Comparison of ENCODE assay signal across 8 cellular contexts in genomic region chr7:135512135-135512887, GRCh38. TPM values are rescaled to one million over a fixed set of nuclear protein-coding genes. Genes with fewer than 3 reads are reported as not detected.
A peak's percentile ranks its signal among the peaks of the same experiment; 100 is the strongest.
DNase-seq lines count a peak whose midpoint lies in the region; ATAC-seq and TF ChIP-seq lines count a peak whose summit lies in the region.

No MANE protein-coding gene starts in this region.

- H3K9me3 Mint-ChIP-seq in activated CD4-positive, alpha-beta T cell treated with anti-CD3 and anti-CD28 coated beads, Interleukin-2, amount 10 ng/mL, durations not matched to agents 24 days and 14 days: no peaks in the 10 kb centered on the region

- no peaks in the 10 kb centered on the region for H3K27me3 Mint-ChIP-seq in activated CD4-positive, alpha-beta T cell treated with anti-CD3 and anti-CD28 coated beads, Interleukin-2, amount 10 ng/mL, durations not matched to agents 24 days and 14 days

- TF ChIP-seq EP300 in upper lobe of left lung (IDR thresholded peaks at IDR 0.05): no peak

- no peak overlapping the region for H3K27ac ChIP-seq in upper lobe of left lung

- H3K27ac Mint-ChIP-seq in activated CD4-positive, alpha-beta T cell treated with anti-CD3 and anti-CD28 coated beads, Interleukin-2, amount 10 ng/mL, durations not matched to agents 24 days and 14 days: no peak overlapping the region

- no peaks in the 10 kb centered on the region for H3K27me3 ChIP-seq in upper lobe of left lung

- TF ChIP-seq CTCF in upper lobe of left lung (IDR thresholded peaks at IDR 0.05): peak in 5 of 6 experiments; percentile 22 to 64 (median 52)

- H3K36me3 Mint-ChIP-seq in activated CD4-positive, alpha-beta T cell treated with anti-CD3 and anti-CD28 coated beads, Interleukin-2, amount 10 ng/mL, durations not matched to agents 24 days and 14 days (ENCODE audit: low read depth): peaks cover 4% of the 10 kb centered on the region

- peak; percentile 37 for ATAC-seq in GM18867 (IDR thresholded peaks at IDR 0.05; ENCODE audit: unreplicated experiment)
- peak; percentile 39 for ATAC-seq in HG03342 (IDR thresholded peaks at IDR 0.05; ENCODE audit: unreplicated experiment)
- no peak for ATAC-seq in upper lobe of left lung (ENCODE audit: low FRiP score in 2 of 2)

- DNase-seq in D341Med (ENCODE audit: low spot score) (peak; percentile 53), NCI-H2227 (lab: John Stamatoyannopoulos, UW; ENCODE audit: unreplicated experiment) (peak; percentile 66), hippocampal formation (lab: John Stamatoyannopoulos, UW) (peak; percentile 1 to 55), upper lobe of left lung (no peak), cardiac septum (ENCODE audit: low spot score) (no peak)
- DNase-seq in activated CD4-positive, alpha-beta T cell treated with anti-CD3 and anti-CD28 coated beads, Interleukin-2, amount 10 ng/mL, durations not matched to agents 24 days and 14 days: peak; percentile 81

- peaks cover 19 to 26% (median 21%) of the 10 kb centered on the region in 4 donors for H3K4me1 ChIP-seq in upper lobe of left lung

- intact Hi-C loops in activated CD4-positive, alpha-beta T cell treated with anti-CD3 and anti-CD28 coated beads, Interleukin-2, amount 10 ng/mL, durations not matched to agents 24 days and 14 days (cut with micrococcal nuclease): loop anchor here (2.0 to 5.0 kb wide), 3 partner anchors 100 to 865 kb away; partner anchors contain the start of gene BPGM
- intact Hi-C loops in cardiac septum (cut with DNase I): loop anchor here (2.0 kb wide), 1 partner anchor 232 kb away; no protein-coding TSS in a partner anchor

- H3K4me1 Mint-ChIP-seq in activated CD4-positive, alpha-beta T cell treated with anti-CD3 and anti-CD28 coated beads, Interleukin-2, amount 10 ng/mL, durations not matched to agents 24 days and 14 days: peaks cover 9% of the 10 kb centered on the region

- no peaks in the 10 kb centered on the region for H3K9me3 ChIP-seq in upper lobe of left lung

- TF ChIP-seq POLR2A in upper lobe of left lung (IDR thresholded peaks at IDR 0.05): no peak

- H3K4me3 Mint-ChIP-seq in activated CD4-positive, alpha-beta T cell treated with anti-CD3 and anti-CD28 coated beads, Interleukin-2, amount 10 ng/mL, durations not matched to agents 24 days and 14 days: no peak overlapping the region

- H3K4me3 ChIP-seq in upper lobe of left lung: no peak overlapping the region

- WGBS in upper lobe of left lung, 2 donors: 94 to 100% methylated on average over 2 of the region's 2 CpGs

- no peaks in the 10 kb centered on the region for H3K36me3 ChIP-seq in upper lobe of left lung

RNA-seq across cellular contexts. Expression of gene CNOT4, which starts 2.4 kb away (rescaled TPM):
- total RNA-seq in activated CD4-positive, alpha-beta T cell treated with anti-CD3 and anti-CD28 coated beads, Interleukin-2, amount 10 ng/mL, durations not matched to agents 24 days and 14 days: 21.1 and 26.3 TPM in 2 replicates
- 10 to 100 TPM; 12.1 to 25.7 (median 19.5) TPM for total RNA-seq in upper lobe of left lung
- 26.5 TPM for total RNA-seq in cardiac septum

RNA-seq across cellular contexts. Expression of gene NUP205, which starts 45.4 kb away (rescaled TPM):
- 129 and 130 TPM in 2 replicates for total RNA-seq in activated CD4-positive, alpha-beta T cell treated with anti-CD3 and anti-CD28 coated beads, Interleukin-2, amount 10 ng/mL, durations not matched to agents 24 days and 14 days
- 10 to 100 TPM; 27.4 to 41.9 (median 33.1) TPM for total RNA-seq in upper lobe of left lung
- total RNA-seq in cardiac septum: 15.7 TPM

Comparison
In these comparisons a context has a peak if more than half of its experiments do, and no peak if none do; other contexts are left out.
1. DNase-seq: peak in D341Med (single experiment), NCI-H2227 (single experiment), activated CD4-positive, alpha-beta T cell treated with anti-CD3 and anti-CD28 coated beads, Interleukin-2, amount 10 ng/mL, durations not matched to agents 24 days and 14 days (single experiment) and hippocampal formation (2 of 2); none in upper lobe of left lung (0 of 2) and cardiac septum (single experiment).
2. ATAC-seq: peak in GM18867 (single experiment) and HG03342 (single experiment); none in upper lobe of left lung (0 of 2).